1 cellular context compared by ENCODE assay signal in the genomic region with DNA sequence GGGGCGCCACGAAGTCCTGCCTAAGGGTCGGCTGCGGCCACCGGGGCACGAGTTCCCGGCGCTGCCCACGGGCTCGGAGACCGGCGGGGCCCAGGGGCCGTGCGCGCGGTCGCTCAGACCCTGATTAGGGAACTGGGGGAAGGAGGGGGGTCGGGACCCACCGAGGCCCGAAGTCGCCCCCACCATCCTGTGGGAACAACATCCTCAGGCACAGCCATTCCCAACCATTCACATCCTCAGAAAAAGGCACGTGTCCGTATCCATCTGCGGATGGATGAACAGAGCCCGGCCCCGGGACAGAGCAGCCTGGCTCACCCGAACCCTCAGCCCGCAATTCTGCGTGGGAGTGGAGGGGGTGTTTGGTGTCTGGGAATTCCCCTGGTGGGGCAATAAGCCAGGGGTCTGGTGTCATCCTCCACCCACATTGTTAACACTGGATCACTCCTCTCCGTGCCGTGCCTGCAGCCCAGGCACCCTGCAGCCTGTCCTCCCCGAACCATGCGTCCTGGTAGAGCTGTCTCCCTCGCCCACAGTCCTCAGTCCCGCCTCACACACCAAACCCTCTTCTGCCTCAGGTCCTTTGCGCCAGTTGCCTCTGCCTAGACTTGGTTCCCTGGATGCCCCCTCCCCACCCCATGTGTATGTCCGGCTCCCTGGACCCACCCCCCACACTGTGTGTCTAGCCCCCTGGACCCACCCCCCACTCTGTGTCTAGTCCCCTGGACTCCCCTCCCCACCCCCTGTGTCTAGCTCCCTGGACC.
TF ChIP-seq lines count a peak whose summit lies in the region.

No MANE protein-coding gene starts in this region.

TF ChIP-seq in K562, 482 proteins besides CTCF, POLR2A, EP300 and RAD21 (continued from another document and continues in another):
- TF ChIP-seq ZNF592 (IDR thresholded peaks at IDR 0.05) (peak; percentile 75), MTA3 (IDR thresholded peaks at IDR 0.05; ENCODE audit: borderline replicate concordance) (no peak), ZNF75A (CRISPR knock-in tag; IDR thresholded peaks at IDR 0.05) (no peak), ZNF436 (CRISPR knock-in tag; IDR thresholded peaks at IDR 0.05) (no peak), ZBTB40 (IDR thresholded peaks at IDR 0.05) (no peak), ZBTB40 (CRISPR knock-in tag; IDR thresholded peaks at IDR 0.05) (no peak), ZNF644 (tag; IDR thresholded peaks at IDR 0.05; ENCODE audit: low read depth) (no peak), BCL6 (CRISPR knock-in tag; IDR thresholded peaks at IDR 0.05) (no peak), MYBL2 (IDR thresholded peaks at IDR 0.05; ENCODE audit: low read depth) (no peak), MYBL2 (CRISPR knock-in tag; IDR thresholded peaks at IDR 0.05; ENCODE audit: borderline replicate concordance) (no peak), MGA (IDR thresholded peaks at IDR 0.05) (peak; percentile 71), ZFP30 (CRISPR knock-in tag; IDR thresholded peaks at IDR 0.05; ENCODE audit: borderline replicate concordance) (no peak)
- TF ChIP-seq, protein P1, sequence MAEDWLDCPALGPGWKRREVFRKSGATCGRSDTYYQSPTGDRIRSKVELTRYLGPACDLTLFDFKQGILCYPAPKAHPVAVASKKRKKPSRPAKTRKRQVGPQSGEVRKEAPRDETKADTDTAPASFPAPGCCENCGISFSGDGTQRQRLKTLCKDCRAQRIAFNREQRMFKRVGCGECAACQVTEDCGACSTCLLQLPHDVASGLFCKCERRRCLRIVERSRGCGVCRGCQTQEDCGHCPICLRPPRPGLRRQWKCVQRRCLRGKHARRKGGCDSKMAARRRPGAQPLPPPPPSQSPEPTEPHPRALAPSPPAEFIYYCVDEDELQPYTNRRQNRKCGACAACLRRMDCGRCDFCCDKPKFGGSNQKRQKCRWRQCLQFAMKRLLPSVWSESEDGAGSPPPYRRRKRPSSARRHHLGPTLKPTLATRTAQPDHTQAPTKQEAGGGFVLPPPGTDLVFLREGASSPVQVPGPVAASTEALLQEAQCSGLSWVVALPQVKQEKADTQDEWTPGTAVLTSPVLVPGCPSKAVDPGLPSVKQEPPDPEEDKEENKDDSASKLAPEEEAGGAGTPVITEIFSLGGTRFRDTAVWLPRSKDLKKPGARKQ (CRISPR knock-in tag; IDR thresholded peaks at IDR 0.05), result no peak
- TF ChIP-seq, protein P2, sequence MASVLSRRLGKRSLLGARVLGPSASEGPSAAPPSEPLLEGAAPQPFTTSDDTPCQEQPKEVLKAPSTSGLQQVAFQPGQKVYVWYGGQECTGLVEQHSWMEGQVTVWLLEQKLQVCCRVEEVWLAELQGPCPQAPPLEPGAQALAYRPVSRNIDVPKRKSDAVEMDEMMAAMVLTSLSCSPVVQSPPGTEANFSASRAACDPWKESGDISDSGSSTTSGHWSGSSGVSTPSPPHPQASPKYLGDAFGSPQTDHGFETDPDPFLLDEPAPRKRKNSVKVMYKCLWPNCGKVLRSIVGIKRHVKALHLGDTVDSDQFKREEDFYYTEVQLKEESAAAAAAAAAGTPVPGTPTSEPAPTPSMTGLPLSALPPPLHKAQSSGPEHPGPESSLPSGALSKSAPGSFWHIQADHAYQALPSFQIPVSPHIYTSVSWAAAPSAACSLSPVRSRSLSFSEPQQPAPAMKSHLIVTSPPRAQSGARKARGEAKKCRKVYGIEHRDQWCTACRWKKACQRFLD (CRISPR knock-in tag; IDR thresholded peaks at IDR 0.05), result no peak
